ENCODE assay signal across 2 cellular contexts in the genomic region with DNA sequence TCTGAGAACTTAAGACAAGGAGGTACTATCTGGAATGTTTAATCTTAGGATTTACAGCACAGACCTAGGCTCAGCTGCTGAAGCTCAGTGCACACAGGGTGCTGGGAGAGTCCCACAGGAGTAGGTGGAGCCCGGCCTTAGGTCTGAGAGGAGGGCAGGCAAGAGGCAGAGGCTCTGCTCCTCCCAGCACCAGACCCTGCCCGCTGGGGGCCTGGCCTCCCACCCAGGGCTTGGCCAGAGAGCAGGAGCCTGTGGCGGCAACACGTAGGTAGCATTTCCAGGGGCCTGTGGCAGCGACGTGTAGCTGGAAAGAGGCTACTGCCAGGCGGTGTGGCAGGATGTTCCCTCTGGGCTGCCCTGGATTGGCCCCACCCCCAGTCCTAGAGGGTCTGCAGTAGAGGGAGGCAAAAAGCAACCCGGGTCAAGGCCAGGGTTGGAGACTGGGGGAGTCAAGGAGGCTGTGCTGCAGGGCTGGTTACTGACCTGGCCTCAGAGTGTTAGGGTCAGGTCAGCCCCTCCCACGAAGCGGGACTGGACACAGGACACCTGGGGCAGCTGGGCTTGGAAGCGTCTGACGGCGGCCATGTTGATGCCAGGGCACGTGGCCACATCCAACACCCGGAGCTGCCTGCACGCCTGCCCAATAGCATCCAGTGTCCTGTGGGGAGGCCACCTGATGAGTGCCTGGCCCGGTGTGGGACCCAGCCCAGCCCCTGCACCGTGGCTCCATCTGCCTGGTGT.
TF ChIP-seq lines count a peak whose summit lies in the region.

No MANE protein-coding gene starts in this region.

TF ChIP-seq in HepG2, 621 proteins besides CTCF, POLR2A, EP300 and RAD21 (continues in another document):
- TF ChIP-seq HES4 (CRISPR knock-in tag; IDR thresholded peaks at IDR 0.05; ENCODE audit: borderline replicate concordance) (0 out of 2 replicates have a peak, but pooled peaks have one; percentile 25), BORCS8-MEF2B (CRISPR knock-in tag; IDR thresholded peaks at IDR 0.05) (peak; percentile 45; the same call in 1 of the 2 replicates), RBAK (CRISPR knock-in tag; IDR thresholded peaks at IDR 0.05) (0 out of 2 replicates have a peak, but pooled peaks have one; percentile 47), HIVEP1 (CRISPR knock-in tag; IDR thresholded peaks at IDR 0.05) (0 out of 2 replicates have a peak, but pooled peaks have one; percentile 17), ZBTB7A (CRISPR knock-in tag; IDR thresholded peaks at IDR 0.05) (peak; percentile 26; the same call in 1 of the 2 replicates), ZNF292 (CRISPR knock-in tag; IDR thresholded peaks at IDR 0.05; ENCODE audit: borderline replicate concordance, low read depth) (peak; percentile 18; the same call in 1 of the 2 replicates), ZNF772 (CRISPR knock-in tag; IDR thresholded peaks at IDR 0.05) (peak; percentile 51; the same call in 1 of the 2 replicates), ZNF674 (CRISPR knock-in tag; IDR thresholded peaks at IDR 0.05; ENCODE audit: low read depth) (peak; percentile 84; the same call in 1 of the 2 replicates), HNRNPL (IDR thresholded peaks at IDR 0.05; ENCODE audit: low read depth, low read length) (0 out of 2 replicates have a peak, but pooled peaks have one; percentile 12), AHDC1 (CRISPR knock-in tag; IDR thresholded peaks at IDR 0.05; ENCODE audit: borderline replicate concordance) (0 out of 2 replicates have a peak, but pooled peaks have one; percentile 27), POGK (CRISPR knock-in tag; conservative IDR thresholded peaks at IDR 0.05) (peak; percentile 48; the same call in 1 of the 2 replicates), ZGPAT (CRISPR knock-in tag; IDR thresholded peaks at IDR 0.05) (no peak), TBX2 (CRISPR knock-in tag; IDR thresholded peaks at IDR 0.05; ENCODE audit: borderline replicate concordance) (peak; percentile 49; the same call in 1 of the 2 replicates), GLI4 (CRISPR knock-in tag; IDR thresholded peaks at IDR 0.05; ENCODE audit: borderline replicate concordance) (no peak)
- TF ChIP-seq, protein P1, sequence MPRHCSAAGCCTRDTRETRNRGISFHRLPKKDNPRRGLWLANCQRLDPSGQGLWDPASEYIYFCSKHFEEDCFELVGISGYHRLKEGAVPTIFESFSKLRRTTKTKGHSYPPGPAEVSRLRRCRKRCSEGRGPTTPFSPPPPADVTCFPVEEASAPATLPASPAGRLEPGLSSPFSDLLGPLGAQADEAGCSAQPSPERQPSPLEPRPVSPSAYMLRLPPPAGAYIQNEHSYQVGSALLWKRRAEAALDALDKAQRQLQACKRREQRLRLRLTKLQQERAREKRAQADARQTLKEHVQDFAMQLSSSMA (CRISPR knock-in tag; IDR thresholded peaks at IDR 0.05), result no peak

TF ChIP-seq in SK-N-SH treated with all-trans-retinoic acid at 6 μM for 48 hours, 23 proteins besides CTCF, POLR2A, EP300 and RAD21:
- TF ChIP-seq ZNF70 (CRISPR knock-in tag; IDR thresholded peaks at IDR 0.05) (no peak), ZNF8 (CRISPR knock-in tag; IDR thresholded peaks at IDR 0.05) (no peak), TOX (CRISPR knock-in tag; IDR thresholded peaks at IDR 0.05; ENCODE audit: borderline replicate concordance) (no peak), TCF4 (CRISPR knock-in tag; IDR thresholded peaks at IDR 0.05; ENCODE audit: borderline replicate concordance) (no peak), ARNTL (CRISPR knock-in tag; IDR thresholded peaks at IDR 0.05; ENCODE audit: borderline replicate concordance, low read depth) (no peak), SNAI2 (CRISPR knock-in tag; IDR thresholded peaks at IDR 0.05) (no peak), PPARA (CRISPR knock-in tag; IDR thresholded peaks at IDR 0.05; ENCODE audit: borderline replicate concordance) (no peak), ZFP3 (CRISPR knock-in tag; IDR thresholded peaks at IDR 0.05) (no peak), ISL1 (CRISPR knock-in tag; IDR thresholded peaks at IDR 0.05) (no peak), BACH2 (CRISPR knock-in tag; IDR thresholded peaks at IDR 0.05; ENCODE audit: borderline replicate concordance) (no peak), CSRNP3 (CRISPR knock-in tag; IDR thresholded peaks at IDR 0.05) (no peak), ZC3H10 (CRISPR knock-in tag; IDR thresholded peaks at IDR 0.05) (no peak), GLIS3 (CRISPR knock-in tag; IDR thresholded peaks at IDR 0.05) (no peak), POU6F1 (CRISPR knock-in tag; IDR thresholded peaks at IDR 0.05; ENCODE audit: borderline replicate concordance, low read depth) (no peak), CSDC2 (CRISPR knock-in tag; IDR thresholded peaks at IDR 0.05) (no peak)
- TF ChIP-seq, protein P2, sequence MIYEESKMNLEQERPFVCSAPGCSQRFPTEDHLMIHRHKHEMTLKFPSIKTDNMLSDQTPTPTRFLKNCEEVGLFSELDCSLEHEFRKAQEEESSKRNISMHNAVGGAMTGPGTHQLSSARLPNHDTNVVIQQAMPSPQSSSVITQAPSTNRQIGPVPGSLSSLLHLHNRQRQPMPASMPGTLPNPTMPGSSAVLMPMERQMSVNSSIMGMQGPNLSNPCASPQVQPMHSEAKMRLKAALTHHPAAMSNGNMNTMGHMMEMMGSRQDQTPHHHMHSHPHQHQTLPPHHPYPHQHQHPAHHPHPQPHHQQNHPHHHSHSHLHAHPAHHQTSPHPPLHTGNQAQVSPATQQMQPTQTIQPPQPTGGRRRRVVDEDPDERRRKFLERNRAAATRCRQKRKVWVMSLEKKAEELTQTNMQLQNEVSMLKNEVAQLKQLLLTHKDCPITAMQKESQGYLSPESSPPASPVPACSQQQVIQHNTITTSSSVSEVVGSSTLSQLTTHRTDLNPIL (CRISPR knock-in tag; IDR thresholded peaks at IDR 0.05; ENCODE audit: low read depth), result no peak
- TF ChIP-seq, protein P3, sequence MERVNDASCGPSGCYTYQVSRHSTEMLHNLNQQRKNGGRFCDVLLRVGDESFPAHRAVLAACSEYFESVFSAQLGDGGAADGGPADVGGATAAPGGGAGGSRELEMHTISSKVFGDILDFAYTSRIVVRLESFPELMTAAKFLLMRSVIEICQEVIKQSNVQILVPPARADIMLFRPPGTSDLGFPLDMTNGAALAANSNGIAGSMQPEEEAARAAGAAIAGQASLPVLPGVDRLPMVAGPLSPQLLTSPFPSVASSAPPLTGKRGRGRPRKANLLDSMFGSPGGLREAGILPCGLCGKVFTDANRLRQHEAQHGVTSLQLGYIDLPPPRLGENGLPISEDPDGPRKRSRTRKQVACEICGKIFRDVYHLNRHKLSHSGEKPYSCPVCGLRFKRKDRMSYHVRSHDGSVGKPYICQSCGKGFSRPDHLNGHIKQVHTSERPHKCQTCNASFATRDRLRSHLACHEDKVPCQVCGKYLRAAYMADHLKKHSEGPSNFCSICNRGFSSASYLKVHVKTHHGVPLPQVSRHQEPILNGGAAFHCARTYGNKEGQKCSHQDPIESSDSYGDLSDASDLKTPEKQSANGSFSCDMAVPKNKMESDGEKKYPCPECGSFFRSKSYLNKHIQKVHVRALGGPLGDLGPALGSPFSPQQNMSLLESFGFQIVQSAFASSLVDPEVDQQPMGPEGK (CRISPR knock-in tag; IDR thresholded peaks at IDR 0.05; ENCODE audit: borderline replicate concordance), result no peak
